In the genomic region with DNA sequence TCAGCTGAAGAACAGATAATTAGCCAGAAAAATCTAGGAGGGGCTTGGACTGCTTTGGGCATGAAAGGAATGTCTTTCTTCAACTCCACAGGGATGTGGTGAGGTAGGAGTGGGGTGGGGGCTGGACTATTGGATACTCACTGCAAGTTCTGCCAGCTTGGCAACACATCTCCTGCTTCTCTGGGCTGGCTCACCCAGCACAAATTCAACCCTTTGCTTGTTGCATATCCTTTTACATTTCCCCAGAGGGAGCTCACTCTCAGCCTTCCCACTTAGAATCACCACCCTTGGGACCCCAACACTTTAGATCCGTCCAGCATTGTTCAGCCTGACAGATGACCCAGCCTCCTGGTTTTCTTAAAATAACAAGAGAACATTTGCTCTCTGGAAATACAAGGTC, we compare ENCODE assay signal across 18 cellular contexts.
DNase-seq lines count a peak whose midpoint lies in the region; ATAC-seq and TF ChIP-seq lines count a peak whose summit lies in the region.
"Had no signal": no experiment of that assay in that cellular context is flagged by ENCODE, and none has a peak within 500 bp of the region (broad histone marks: within the 10 kb centered on the region; RNA-seq: fewer than 3 reads in every experiment).

No MANE protein-coding gene starts in this region.

- no peak overlapping the region for H3K27ac Mint-ChIP-seq in activated naive CD4-positive, alpha-beta T cell treated with anti-CD3 and anti-CD28 coated beads for 36 hours
- no peak overlapping the region for H3K27ac Mint-ChIP-seq in stimulated activated naive B cell treated with anti-CD40 and anti-IgM and Interleukin-4, amounts not matched to agents 10 μg/mL and 1 μg/mL and 100 μg/mL, for 72 hours
- H3K27ac Mint-ChIP-seq: activated naive CD4-positive, alpha-beta T cell treated with anti-CD3 and anti-CD28 coated beads, Interleukin-2, amount 50 U/mL, for 72 hours; activated T-cell treated with anti-CD3 and anti-CD28 coated beads, Interleukin-2, amount 50 U/mL, for 72 hours had no signal

- H3K36me3 Mint-ChIP-seq in activated naive CD4-positive, alpha-beta T cell treated with anti-CD3 and anti-CD28 coated beads for 36 hours (ENCODE audit: low read depth) = no peaks in the 10 kb centered on the region
- H3K36me3 Mint-ChIP-seq in stimulated activated naive B cell treated with anti-CD40 and anti-IgM and Interleukin-4, amounts not matched to agents 10 μg/mL and 1 μg/mL and 100 μg/mL, for 72 hours = no peaks in the 10 kb centered on the region
- H3K36me3 Mint-ChIP-seq: activated naive CD4-positive, alpha-beta T cell treated with anti-CD3 and anti-CD28 coated beads, Interleukin-2, amount 50 U/mL, for 72 hours had no signal

- DNase-seq in LHCN-M2 (ENCODE audit: low read depth) (peak; percentile 27), astrocyte of the hippocampus (ENCODE audit: low read depth, low spot score) (peak; percentile 92), heart left ventricle (peak in 1 of 5 donors; percentile 29), omental fat pad (ENCODE audit: low spot score) (no peak), DMS79 treated with DMSO at 0.1 percent for 48 hours (lab: John Stamatoyannopoulos, UW) (no peak)
- DNase-seq in activated naive CD4-positive, alpha-beta T cell treated with anti-CD3 and anti-CD28 coated beads for 36 hours = no peak
- no peak for DNase-seq in stimulated activated naive B cell treated with anti-CD40 and anti-IgM and Interleukin-4, amounts not matched to agents 10 μg/mL and 1 μg/mL and 100 μg/mL, for 72 hours
- no peak for DNase-seq in stimulated activated naive CD4-positive, alpha-beta T cell treated with Interleukin-2 at 50 U/mL for 16 hours (lab: John Stamatoyannopoulos, UW)
- DNase-seq: activated CD4-positive, alpha-beta T cell treated with anti-CD3 and anti-CD28 coated beads for 1 hour; activated CD8-positive, alpha-beta memory T cell treated with anti-CD3 and anti-CD28 coated beads for 24 hours; activated T-cell treated with anti-CD3 and anti-CD28 coated beads, Interleukin-2, amount 50 U/mL, for 72 hours; dorsolateral prefrontal cortex; NCI-H524 treated with DMSO at 0.1 percent for 48 hours had no signal

- no peak overlapping the region for H3K4me3 ChIP-seq in heart left ventricle
- H3K4me3 ChIP-seq: BLaER1 treated with 17β-estradiol and CSF1 and Interleukin-3, amounts not matched to agents 10 nM and 100 nM; breast epithelium; dorsolateral prefrontal cortex; suprapubic skin had no signal

- TF ChIP-seq POLR2A in heart left ventricle (IDR thresholded peaks at IDR 0.05) = no peak

- H3K4me1 Mint-ChIP-seq in activated naive CD4-positive, alpha-beta T cell treated with anti-CD3 and anti-CD28 coated beads for 36 hours (ENCODE audit: low read depth) = peaks cover 1% of the 10 kb centered on the region
- H3K4me1 Mint-ChIP-seq in stimulated activated naive B cell treated with anti-CD40 and anti-IgM and Interleukin-4, amounts not matched to agents 10 μg/mL and 1 μg/mL and 100 μg/mL, for 72 hours = no peaks in the 10 kb centered on the region

- no peak overlapping the region for H3K4me3 Mint-ChIP-seq in activated naive CD4-positive, alpha-beta T cell treated with anti-CD3 and anti-CD28 coated beads for 36 hours
- H3K4me3 Mint-ChIP-seq in stimulated activated naive B cell treated with anti-CD40 and anti-IgM and Interleukin-4, amounts not matched to agents 10 μg/mL and 1 μg/mL and 100 μg/mL, for 72 hours = no peak overlapping the region
- H3K4me3 Mint-ChIP-seq: activated T-cell treated with anti-CD3 and anti-CD28 coated beads, Interleukin-2, amount 50 U/mL, for 72 hours had no signal

- peak in 3 of 12 donors; percentile 10 to 38 (median 13) for TF ChIP-seq CTCF in heart left ventricle (IDR thresholded peaks at IDR 0.05)
- TF ChIP-seq CTCF in omental fat pad (IDR thresholded peaks at IDR 0.05) = no peak

- peaks cover 13% of the 10 kb centered on the region for H3K27me3 Mint-ChIP-seq in activated naive CD4-positive, alpha-beta T cell treated with anti-CD3 and anti-CD28 coated beads for 36 hours (ENCODE audit: low read depth)
- H3K27me3 Mint-ChIP-seq in stimulated activated naive B cell treated with anti-CD40 and anti-IgM and Interleukin-4, amounts not matched to agents 10 μg/mL and 1 μg/mL and 100 μg/mL, for 72 hours = peaks cover 0 to 13% of the 10 kb centered on the region in 2 donors

- peak overlapping the region in 3 of 12 donors; percentile 14 to 39 (median 20) for H3K27ac ChIP-seq in heart left ventricle
- H3K27ac ChIP-seq: BLaER1 treated with 17β-estradiol and CSF1 and Interleukin-3, amounts not matched to agents 10 nM and 100 nM; breast epithelium; dorsolateral prefrontal cortex; RWPE1; suprapubic skin had no signal

- H3K36me3 ChIP-seq in heart left ventricle = no peaks in the 10 kb centered on the region
- H3K36me3 ChIP-seq: BLaER1 treated with 17β-estradiol and CSF1 and Interleukin-3, amounts not matched to agents 10 nM and 100 nM; breast epithelium; suprapubic skin had no signal

- 7 to 27% (median 16%) methylated on average over 1 of the region's 1 CpG for WGBS in heart left ventricle, 4 donors

- intact Hi-C loops in heart left ventricle (cut with DNase I) = loop anchor here in 8 of 10 donors (5.0 to 10.0 kb wide), 11 partner anchors 67 to 317 kb away; partner anchors contain the start of gene KDR (in 3 of the 8)
- intact Hi-C loops in activated naive CD4-positive, alpha-beta T cell treated with anti-CD3 and anti-CD28 coated beads for 36 hours (cut with micrococcal nuclease) = loop anchor here (10.0 kb wide), 1 partner anchor 320 kb away; no protein-coding TSS in a partner anchor

- H3K9me3 ChIP-seq in heart left ventricle = no peaks in the 10 kb centered on the region
- H3K9me3 ChIP-seq: breast epithelium, suprapubic skin had no signal

- no peaks in the 10 kb centered on the region for H3K27me3 ChIP-seq in heart left ventricle
- H3K27me3 ChIP-seq: BLaER1 treated with 17β-estradiol and CSF1 and Interleukin-3, amounts not matched to agents 10 nM and 100 nM; breast epithelium; suprapubic skin had no signal

- H3K9me3 Mint-ChIP-seq in activated naive CD4-positive, alpha-beta T cell treated with anti-CD3 and anti-CD28 coated beads for 36 hours = no peaks in the 10 kb centered on the region
- peaks cover 0 to 6% of the 10 kb centered on the region in 2 donors for H3K9me3 Mint-ChIP-seq in stimulated activated naive B cell treated with anti-CD40 and anti-IgM and Interleukin-4, amounts not matched to agents 10 μg/mL and 1 μg/mL and 100 μg/mL, for 72 hours
- H3K9me3 Mint-ChIP-seq: activated naive CD4-positive, alpha-beta T cell treated with anti-CD3 and anti-CD28 coated beads, Interleukin-2, amount 50 U/mL, for 72 hours; activated T-cell treated with anti-CD3 and anti-CD28 coated beads, Interleukin-2, amount 50 U/mL, for 72 hours had no signal

- ATAC-seq in heart left ventricle (peak in 3 of 4 donors; percentile 16 to 41 (median 26)), omental fat pad (ENCODE audit: low FRiP score) (peak; percentile 26)
- ATAC-seq in stimulated activated naive B cell treated with anti-CD40 and anti-IgM and Interleukin-4, amounts not matched to agents 10 μg/mL and 1 μg/mL and 100 μg/mL, for 72 hours (replicated peaks) = no peak
- ATAC-seq: activated naive CD4-positive, alpha-beta T cell treated with anti-CD3 and anti-CD28 coated beads, Interleukin-2, amount 50 U/mL, for 72 hours; activated T-cell treated with anti-CD3 and anti-CD28 coated beads, Interleukin-2, amount 50 U/mL, for 72 hours had no signal

- CTCF ChIA-PET in activated naive CD4-positive, alpha-beta T cell treated with anti-CD3 and anti-CD28 coated beads for 36 hours (lab: Charles Lee) = no interaction called here

- H3K4me1 ChIP-seq in heart left ventricle = peaks cover 0 to 21% (median 11%) of the 10 kb centered on the region in 12 donors
- H3K4me1 ChIP-seq: breast epithelium had no signal

Comparison
In these comparisons a context has a peak if more than half of its experiments do, and no peak if none do; other contexts are left out.
1. DNase-seq: peak in LHCN-M2 (single experiment) and astrocyte of the hippocampus (single experiment); none in omental fat pad (single experiment), activated naive CD4-positive, alpha-beta T cell treated with anti-CD3 and anti-CD28 coated beads for 36 hours (single experiment), stimulated activated naive B cell treated with anti-CD40 and anti-IgM and Interleukin-4, amounts not matched to agents 10 μg/mL and 1 μg/mL and 100 μg/mL, for 72 hours (single experiment), DMS79 treated with DMSO at 0.1 percent for 48 hours (single experiment) and stimulated activated naive CD4-positive, alpha-beta T cell treated with Interleukin-2 at 50 U/mL for 16 hours (single experiment).
2. ATAC-seq: peak in heart left ventricle (3 of 4) and omental fat pad (single experiment); none in stimulated activated naive B cell treated with anti-CD40 and anti-IgM and Interleukin-4, amounts not matched to agents 10 μg/mL and 1 μg/mL and 100 μg/mL, for 72 hours (0 of 2).